In the genomic region with DNA sequence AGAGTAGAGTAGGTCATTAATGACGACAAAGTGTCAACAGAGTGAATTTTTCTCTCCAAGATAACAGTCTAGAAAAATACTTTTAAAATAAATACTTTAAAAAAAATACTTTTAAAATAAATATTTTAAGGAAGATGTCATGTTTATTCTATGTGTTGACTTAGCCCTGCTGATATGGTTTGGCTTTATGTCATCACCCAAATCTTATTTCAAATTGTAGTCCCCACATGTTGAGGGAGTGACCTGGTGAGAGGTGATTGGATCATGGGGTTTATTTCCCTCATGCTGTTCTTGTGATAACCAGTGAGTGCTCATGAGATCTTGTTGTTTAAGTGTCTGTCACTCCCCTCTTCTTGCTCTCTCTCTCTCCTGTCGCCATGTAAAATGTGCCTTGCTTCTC, we compare ENCODE assay signal across 27 cellular contexts.
"Had no signal": no experiment of that assay in that cellular context is flagged by ENCODE, and none has a peak within 500 bp of the region (broad histone marks: within the 10 kb centered on the region; RNA-seq: fewer than 3 reads in every experiment).

No MANE protein-coding gene starts in this region.

- DNase-seq: activated B cell treated with CpG ODN at 0.5 μM for 24 hours; activated CD4-positive, alpha-beta memory T cell treated with anti-CD3 and anti-CD28 coated beads for 36 hours; activated CD4-positive, alpha-beta T cell treated with anti-CD3 and anti-CD28 coated beads for 4 hours; activated CD4-positive, alpha-beta T cell treated with anti-CD3 and anti-CD28 coated beads, Interleukin-2, amount 10 ng/mL, durations not matched to agents 24 days and 14 days; activated CD4-positive, alpha-beta T cell treated with anti-CD3 and anti-CD28 coated beads, Interleukin-2, amount 50 U/mL, for 1 hour; activated CD4-positive, alpha-beta T cell treated with anti-CD3 and anti-CD28 coated beads, Interleukin-2, amount 50 U/mL, for 4 hours; activated CD4-positive, CD25-positive, alpha-beta regulatory T cell treated with anti-CD3 and anti-CD28 coated beads, Interleukin-2, amount 50 U/mL, for 72 hours; activated CD8-positive, alpha-beta memory T cell treated with anti-CD3 and anti-CD28 coated beads, Interleukin-2, amount 50 U/mL, for 4 hours; activated CD8-positive, alpha-beta T cell treated with anti-CD3 and anti-CD28 coated beads for 36 hours; activated gamma-delta T cell; activated naive CD4-positive, alpha-beta T cell treated with anti-CD3 and anti-CD28 coated beads, Interleukin-2, amount 10 ng/mL, durations not matched to agents 7 days and 5 days; activated naive CD4-positive, alpha-beta T cell treated with Interleukin-2 at 50 U/mL for 16 hours; activated naive CD8-positive, alpha-beta T cell treated with anti-CD3 and anti-CD28 coated beads, Interleukin-2, amount 10 ng/mL, durations not matched to agents 7 days and 5 days; activated naive CD8-positive, alpha-beta T cell treated with anti-CD3 and anti-CD28 coated beads, Interleukin-2, amount 50 U/mL, for 24 hours; activated T-cell treated with anti-CD3 and anti-CD28 coated beads for 4 hours; activated T-cell treated with anti-CD3 and anti-CD28 coated beads, Interleukin-2, amount 50 U/mL, for 1 hour; activated T-cell treated with anti-CD3 and anti-CD28 coated beads, Interleukin-2, amount 50 U/mL, for 4 hours; activated T-cell treated with anti-CD3 and anti-CD28 coated beads, Interleukin-2, amount 50 U/mL, for 72 hours; amygdala; anterior cingulate cortex; central memory CD4-positive, alpha-beta T cell; T-helper 1 cell; T-helper 2 cell; T-helper 9 cell had no signal

- H3K27ac ChIP-seq: ascending aorta, breast epithelium, VCaP had no signal

- H3K27me3 ChIP-seq: ascending aorta, breast epithelium had no signal

- H3K4me3 ChIP-seq: ascending aorta, breast epithelium had no signal

- H3K36me3 ChIP-seq: ascending aorta, breast epithelium had no signal
